ENCODE assay signal across 1 cellular context in genomic region chr9:74007833-74008232, GRCh38.
TF ChIP-seq lines count a peak whose summit lies in the region.

No MANE protein-coding gene starts in this region.

TF ChIP-seq in K562, 482 proteins besides CTCF, POLR2A, EP300 and RAD21:
- no peak for TF ChIP-seq RNF2 (IDR thresholded peaks at IDR 0.05)
- no peak for TF ChIP-seq YBX1 (IDR thresholded peaks at IDR 0.05)
- TF ChIP-seq BCOR (IDR thresholded peaks at IDR 0.05): no peak
TF ChIP-seq in K562: peak in this region for 0.
